Comparison of ENCODE assay signal across 2 cellular contexts in genomic region chr4:54066718-54067129, GRCh38.
A peak's percentile ranks its signal among the peaks of the same experiment; 100 is the strongest.
TF ChIP-seq lines count a peak whose summit lies in the region.

No MANE protein-coding gene starts in this region.

TF ChIP-seq in liver, 16 proteins besides CTCF, POLR2A, EP300 and RAD21:
- TF ChIP-seq, protein P1, sequence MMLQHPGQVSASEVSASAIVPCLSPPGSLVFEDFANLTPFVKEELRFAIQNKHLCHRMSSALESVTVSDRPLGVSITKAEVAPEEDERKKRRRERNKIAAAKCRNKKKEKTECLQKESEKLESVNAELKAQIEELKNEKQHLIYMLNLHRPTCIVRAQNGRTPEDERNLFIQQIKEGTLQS (IDR thresholded peaks at IDR 0.05) = no peak
- TF ChIP-seq NR2F2 (IDR thresholded peaks at IDR 0.05) (peak; percentile 6), GABPA (IDR thresholded peaks at IDR 0.05 in 1 of 2, conservative IDR thresholded peaks at IDR 0.05 in 1 of 2) (no peak), RXRA (IDR thresholded peaks at IDR 0.05) (no peak), FOXA1 (IDR thresholded peaks at IDR 0.05) (no peak), SP1 (IDR thresholded peaks at IDR 0.05) (no peak), REST (IDR thresholded peaks at IDR 0.05) (no peak), HNF4A (conservative IDR thresholded peaks at IDR 0.05) (no peak)

TF ChIP-seq in HepG2, 621 proteins besides CTCF, POLR2A, EP300 and RAD21 (continued from another document):
- TF ChIP-seq, protein P2, sequence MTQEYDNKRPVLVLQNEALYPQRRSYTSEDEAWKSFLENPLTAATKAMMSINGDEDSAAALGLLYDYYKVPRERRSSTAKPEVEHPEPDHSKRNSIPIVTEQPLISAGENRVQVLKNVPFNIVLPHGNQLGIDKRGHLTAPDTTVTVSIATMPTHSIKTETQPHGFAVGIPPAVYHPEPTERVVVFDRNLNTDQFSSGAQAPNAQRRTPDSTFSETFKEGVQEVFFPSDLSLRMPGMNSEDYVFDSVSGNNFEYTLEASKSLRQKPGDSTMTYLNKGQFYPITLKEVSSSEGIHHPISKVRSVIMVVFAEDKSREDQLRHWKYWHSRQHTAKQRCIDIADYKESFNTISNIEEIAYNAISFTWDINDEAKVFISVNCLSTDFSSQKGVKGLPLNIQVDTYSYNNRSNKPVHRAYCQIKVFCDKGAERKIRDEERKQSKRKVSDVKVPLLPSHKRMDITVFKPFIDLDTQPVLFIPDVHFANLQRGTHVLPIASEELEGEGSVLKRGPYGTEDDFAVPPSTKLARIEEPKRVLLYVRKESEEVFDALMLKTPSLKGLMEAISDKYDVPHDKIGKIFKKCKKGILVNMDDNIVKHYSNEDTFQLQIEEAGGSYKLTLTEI (CRISPR knock-in tag; conservative IDR thresholded peaks at IDR 0.05) = no peak
- no peak for TF ChIP-seq KLF11 (CRISPR knock-in tag; IDR thresholded peaks at IDR 0.05)
- no peak for TF ChIP-seq ZNF766 (CRISPR knock-in tag; IDR thresholded peaks at IDR 0.05; ENCODE audit: borderline replicate concordance)
